9 cellular contexts compared by ENCODE assay signal in the genomic region with DNA sequence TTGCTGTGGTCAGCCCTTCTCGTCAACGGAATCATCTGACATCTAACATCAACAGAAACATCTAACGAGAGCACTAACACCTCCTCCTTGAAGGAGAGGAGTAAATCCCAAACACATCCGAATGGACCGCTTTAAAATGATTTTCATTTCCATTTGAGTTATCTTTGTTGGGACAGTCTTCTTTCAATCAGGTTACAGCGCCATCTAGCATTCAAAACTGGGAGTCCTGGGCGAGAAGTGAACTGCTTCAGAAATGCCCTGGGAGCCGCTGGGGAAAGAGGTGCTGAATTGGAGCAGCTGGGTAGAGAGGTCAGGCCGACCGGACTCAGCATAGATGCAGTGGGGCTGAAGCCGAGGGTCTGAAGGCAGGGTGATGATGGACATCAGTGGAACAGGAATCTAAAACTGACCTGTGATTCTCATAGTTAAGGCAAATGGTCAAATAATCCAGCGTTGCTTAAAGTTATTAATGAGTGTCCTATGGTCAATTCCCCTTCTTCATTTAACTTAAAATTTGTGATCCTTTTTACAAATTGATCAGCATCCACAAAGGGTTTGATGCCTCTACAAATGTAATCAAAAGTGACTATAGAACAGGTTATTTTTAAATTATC.
DNase-seq lines count a peak whose midpoint lies in the region; ATAC-seq and TF ChIP-seq lines count a peak whose summit lies in the region.
"Had no signal": no experiment of that assay in that cellular context is flagged by ENCODE, and none has a peak within 500 bp of the region (broad histone marks: within the 10 kb centered on the region; RNA-seq: fewer than 3 reads in every experiment).

No MANE protein-coding gene starts in this region.

- ATAC-seq in GM21360 (IDR thresholded peaks at IDR 0.05; ENCODE audit: unreplicated experiment), result no peak
- ATAC-seq in GM18498 (IDR thresholded peaks at IDR 0.05; ENCODE audit: unreplicated experiment), result no peak

- DNase-seq in activated CD4-positive, alpha-beta T cell treated with anti-CD3 and anti-CD28 coated beads for 48 hours, result peak; percentile 22
- DNase-seq in activated CD4-positive, alpha-beta T cell treated with anti-CD3 and anti-CD28 coated beads for 4 hours, result no peak
- peak; percentile 49 to 79 for DNase-seq in NCI-H526 (lab: John Stamatoyannopoulos, UW)
- peak; percentile 1 to 2 for DNase-seq in erythroblast (lab: John Stamatoyannopoulos, UW)
- peak; percentile 35 for DNase-seq in putamen (ENCODE audit: low spot score)
- no peak for DNase-seq in activated gamma-delta T cell treated with Interleukin-2 at 50 U/mL for 16 hours
- DNase-seq: activated B cell treated with CpG ODN at 0.5 μM for 24 hours had no signal

- TF ChIP-seq POLR2A in erythroblast (IDR thresholded peaks at IDR 0.05; ENCODE audit: low read length), result no peak

Comparison
In these comparisons a context has a peak if more than half of its experiments do, and no peak if none do; other contexts are left out.
1. DNase-seq: peak in activated CD4-positive, alpha-beta T cell treated with anti-CD3 and anti-CD28 coated beads for 48 hours (single experiment), NCI-H526 (2 of 2), erythroblast (2 of 2) and putamen (single experiment); none in activated CD4-positive, alpha-beta T cell treated with anti-CD3 and anti-CD28 coated beads for 4 hours (0 of 2) and activated gamma-delta T cell treated with Interleukin-2 at 50 U/mL for 16 hours (single experiment).